8 cellular contexts compared by ENCODE assay signal in the genomic region with DNA sequence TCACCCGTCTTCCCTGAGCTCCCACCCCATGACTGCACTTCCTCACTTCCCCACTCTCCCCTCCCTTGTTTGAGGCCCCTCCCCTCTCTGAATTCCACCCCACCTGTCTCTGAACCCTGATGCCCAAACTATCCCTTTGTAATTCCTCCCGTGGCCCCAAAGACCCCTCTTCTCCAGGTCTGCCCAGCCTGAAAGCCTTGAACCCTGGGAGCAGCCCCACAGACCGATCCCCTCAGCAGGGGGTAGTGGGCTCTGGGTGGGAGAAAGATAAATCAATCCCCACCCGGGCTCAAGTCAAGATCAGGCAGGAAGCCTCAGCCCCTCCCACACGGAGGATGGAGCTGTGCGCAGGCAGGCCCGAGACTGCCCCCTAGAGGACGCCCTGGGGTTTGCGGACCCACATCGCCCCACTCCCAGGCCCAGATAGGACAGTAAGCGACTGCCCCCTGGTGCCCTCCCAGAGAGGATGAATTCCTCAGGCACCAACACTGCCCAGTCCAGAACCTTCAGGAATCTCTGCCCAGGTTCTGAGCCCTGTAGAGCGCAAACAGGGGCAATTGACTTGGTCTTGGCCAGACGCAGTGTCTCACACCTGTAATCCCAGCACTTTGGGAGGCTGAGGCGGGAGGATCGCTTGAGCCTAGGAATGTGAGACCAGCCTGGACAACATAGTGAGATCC. TPM values are rescaled to one million over a fixed set of nuclear protein-coding genes. Genes with fewer than 3 reads are reported as not detected.
A peak's percentile ranks its signal among the peaks of the same experiment; 100 is the strongest.
DNase-seq lines count a peak whose midpoint lies in the region; ATAC-seq, FAIRE-seq and TF ChIP-seq lines count a peak whose summit lies in the region.

No MANE protein-coding gene starts in this region.

- H3K79me2 ChIP-seq in astrocyte (ENCODE audit: insufficient read depth, low read length), result no peaks in the 10 kb centered on the region

- peak; percentile 93 for DNase-seq in GM12892 (ENCODE audit: insufficient read length)
- DNase-seq in NCI-H2081 treated with DMSO at 0.1 percent for 48 hours (lab: John Stamatoyannopoulos, UW), result peak; percentile 67
- peak; percentile 89 for DNase-seq in T1000 (lab: John Stamatoyannopoulos, UW)
- peak; percentile 68 for DNase-seq in astrocyte (ENCODE audit: low read depth)
- peak; percentile 48 to 98 (median 91) for DNase-seq in hypothalamus (lab: John Stamatoyannopoulos, UW)

- ATAC-seq in HG02973 (IDR thresholded peaks at IDR 0.05; ENCODE audit: unreplicated experiment) (peak; percentile 38), GM18519 (IDR thresholded peaks at IDR 0.05; ENCODE audit: low FRiP score, unreplicated experiment) (no peak)

- H2AFZ ChIP-seq in astrocyte (ENCODE audit: low read depth, low read length), result peak overlapping the region; percentile 48

- H3K9me3 ChIP-seq in astrocyte (ENCODE audit: insufficient read depth, low read depth, low read length) (no peaks in the 10 kb centered on the region), skeletal muscle satellite cell (replicated peaks; ENCODE audit: low read length) (no peaks in the 10 kb centered on the region)

- no peak overlapping the region for H3K4me3 Mint-ChIP-seq in astrocyte (ENCODE audit: unreplicated experiment)

- peak; percentile 90 for FAIRE-seq in GM12892 (lab: Jason Lieb, UNC)
- no peak for FAIRE-seq in astrocyte (lab: Jason Lieb, UNC)

- peaks cover 4% of the 10 kb centered on the region for H4K20me1 ChIP-seq in astrocyte (ENCODE audit: insufficient read depth, low read length)

- peaks cover 13% of the 10 kb centered on the region for H3K4me1 Mint-ChIP-seq in astrocyte (ENCODE audit: low read depth, unreplicated experiment)

- H3K27ac ChIP-seq in astrocyte (ENCODE audit: low read depth, low read length), result no peak overlapping the region

- H3K4me3 ChIP-seq in astrocyte (ENCODE audit: insufficient read depth, low read depth, low read length) (no peak overlapping the region), skeletal muscle satellite cell (ENCODE audit: low read length) (no peak overlapping the region)

- H3K9ac ChIP-seq in astrocyte (ENCODE audit: low read length) (no peak overlapping the region), skeletal muscle satellite cell (ENCODE audit: low read depth, low read length) (no peak overlapping the region)

- H3K36me3 Mint-ChIP-seq in astrocyte (ENCODE audit: low read depth, unreplicated experiment), result peaks cover 2% of the 10 kb centered on the region

- no peak for TF ChIP-seq POLR2A in GM12892 (IDR thresholded peaks at IDR 0.05; ENCODE audit: low read depth, low read length)

- TF ChIP-seq CTCF in astrocyte (IDR thresholded peaks at IDR 0.05; ENCODE audit: insufficient read depth, low read depth, low read length), result peak; percentile 99

- H3K4me2 ChIP-seq in astrocyte (ENCODE audit: low read length) (peak overlapping the region; percentile 61), skeletal muscle satellite cell (ENCODE audit: low read length) (peak overlapping the region; percentile 53)

- peaks cover 14% of the 10 kb centered on the region for H3K4me1 ChIP-seq in astrocyte (ENCODE audit: insufficient read depth, low read length)
- peaks cover 28% of the 10 kb centered on the region for H3K4me1 ChIP-seq in skeletal muscle satellite cell (ENCODE audit: control insufficient read depth, insufficient read depth, low read length)

- no peaks in the 10 kb centered on the region for H3K27me3 Mint-ChIP-seq in astrocyte (ENCODE audit: low read depth, unreplicated experiment)

- H3K27ac Mint-ChIP-seq in astrocyte (ENCODE audit: unreplicated experiment), result no peak overlapping the region

- no peaks in the 10 kb centered on the region for H3K36me3 ChIP-seq in astrocyte (ENCODE audit: insufficient read depth, low read length)
- no peaks in the 10 kb centered on the region for H3K36me3 ChIP-seq in skeletal muscle satellite cell (ENCODE audit: insufficient read depth, low read length)

- no peaks in the 10 kb centered on the region for H3K27me3 ChIP-seq in astrocyte (ENCODE audit: insufficient read depth, low read length)
- H3K27me3 ChIP-seq in skeletal muscle satellite cell (ENCODE audit: control insufficient read depth, insufficient read depth, low read length), result no peaks in the 10 kb centered on the region

- H3K9me3 Mint-ChIP-seq in astrocyte (ENCODE audit: unreplicated experiment), result peaks cover 2% of the 10 kb centered on the region

RNA-seq across cellular contexts. Expression of a gene that starts 11.7 kb away (rescaled TPM):
- polyA plus RNA-seq in GM12892 (2012; ENCODE audit: missing spikeins), result 36.7 TPM
- total RNA-seq in astrocyte, result 933 and 1,069 TPM in 2 replicates
- 104 and 141 TPM in 2 replicates for total RNA-seq in skeletal muscle satellite cell (2012; rRNA removed)

RNA-seq across cellular contexts. Expression of a gene that starts 44.6 kb away (rescaled TPM):
- polyA plus RNA-seq in GM12892 (2012; ENCODE audit: missing spikeins), result 87.2 TPM
- total RNA-seq in astrocyte, result 344 and 351 TPM in 2 replicates
- total RNA-seq in skeletal muscle satellite cell (2012; rRNA removed), result 126 and 159 TPM in 2 replicates
